Comparison of ENCODE assay signal across 8 cellular contexts in genomic region chr1:61079898-61080336, GRCh38. TPM values are rescaled to one million over a fixed set of nuclear protein-coding genes. Genes with fewer than 3 reads are reported as not detected.
DNase-seq lines count a peak whose midpoint lies in the region; ATAC-seq and TF ChIP-seq lines count a peak whose summit lies in the region.

No MANE protein-coding gene starts in this region.

- DNase-seq in D341Med (ENCODE audit: low spot score) = peak; percentile 35
- no peak for DNase-seq in LNCaP clone FGC (ENCODE audit: low read depth)
- DNase-seq in T1000 (lab: John Stamatoyannopoulos, UW) = peak; percentile 11
- DNase-seq in erythroblast (lab: John Stamatoyannopoulos, UW) = peak; percentile 83
- DNase-seq in middle frontal gyrus (ENCODE audit: extremely low spot score, low spot score) = peak; percentile 68
- DNase-seq in upper lobe of left lung = peak; percentile 80 to 87
- DNase-seq in GM19238 (ENCODE audit: insufficient read length, low spot score) = no peak
- DNase-seq in stimulated activated CD4-positive, alpha-beta T cell treated with anti-CD3 and anti-CD28 coated beads, Interleukin-2, amount 100 ng/mL, for 48 hours = no peak

- H3K36me3 ChIP-seq in upper lobe of left lung = no peaks in the 10 kb centered on the region

- TF ChIP-seq CTCF in LNCaP clone FGC (IDR thresholded peaks at IDR 0.05; ENCODE audit: control insufficient read depth, extremely low read depth, insufficient read depth) (peak; percentile 59), upper lobe of left lung (IDR thresholded peaks at IDR 0.05) (no peak)

- 3 to 16% methylated on average over 13 to 14 of the region's 14 CpGs for WGBS in upper lobe of left lung, 2 donors

- H3K9me3 ChIP-seq in upper lobe of left lung = no peaks in the 10 kb centered on the region

- H3K4me1 ChIP-seq in upper lobe of left lung = peaks cover 36 to 53% (median 47%) of the 10 kb centered on the region in 4 donors

- ATAC-seq in upper lobe of left lung (ENCODE audit: low FRiP score in 2 of 2) = peak in 1 of 2 donors; percentile 60

- no peaks in the 10 kb centered on the region for H3K27me3 ChIP-seq in upper lobe of left lung

- peak overlapping the region; percentile 28 for H3K4me3 ChIP-seq in LNCaP clone FGC (ENCODE audit: low read depth, low read length)
- H3K4me3 ChIP-seq in upper lobe of left lung = peak overlapping the region in 3 of 4 donors; percentile 6 to 34 (median 13)

- TF ChIP-seq POLR2A in erythroblast (IDR thresholded peaks at IDR 0.05; ENCODE audit: low read length) (peak; percentile 32), upper lobe of left lung (IDR thresholded peaks at IDR 0.05) (peak in 1 of 4 donors; percentile 12)

- H3K27ac ChIP-seq in upper lobe of left lung = peak overlapping the region; percentile 9 to 94 (median 80)

- TF ChIP-seq EP300 in upper lobe of left lung (IDR thresholded peaks at IDR 0.05) = no peak

RNA-seq across cellular contexts. Expression of gene NFIA, which starts 2.4 kb away (rescaled TPM):
- 10 to 100 TPM; 33.5 to 94.3 (median 44.9) TPM for total RNA-seq in upper lobe of left lung

Comparison
In these comparisons a context has a peak if more than half of its experiments do, and no peak if none do; other contexts are left out.
1. DNase-seq: peak in D341Med (single experiment), T1000 (single experiment), erythroblast (2 of 2), middle frontal gyrus (single experiment) and upper lobe of left lung (2 of 2); none in LNCaP clone FGC (single experiment), GM19238 (single experiment) and stimulated activated CD4-positive, alpha-beta T cell treated with anti-CD3 and anti-CD28 coated beads, Interleukin-2, amount 100 ng/mL, for 48 hours (0 of 2).